9 cellular contexts compared by ENCODE assay signal in the genomic region with DNA sequence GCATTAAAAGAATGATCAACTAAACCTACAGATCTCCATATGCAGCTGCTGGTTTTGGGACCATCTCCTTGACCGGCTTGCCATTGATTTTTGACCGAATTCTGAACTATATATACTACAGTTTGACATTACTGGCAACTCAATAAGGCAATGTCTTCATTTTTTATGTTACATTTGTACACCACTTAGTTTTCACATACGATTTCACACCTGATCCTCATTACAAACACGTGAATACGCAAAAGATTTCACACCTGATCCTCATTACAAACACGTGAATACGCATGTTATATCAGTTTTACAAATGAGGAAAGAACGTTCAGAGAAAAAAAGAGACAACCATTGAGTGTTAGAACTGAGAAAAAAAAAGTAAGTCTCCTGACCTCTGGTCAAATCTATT. TPM values are rescaled to one million over a fixed set of nuclear protein-coding genes. Genes with fewer than 3 reads are reported as not detected.
DNase-seq lines count a peak whose midpoint lies in the region; ATAC-seq and TF ChIP-seq lines count a peak whose summit lies in the region.
"Had no signal": no experiment of that assay in that cellular context is flagged by ENCODE, and none has a peak within 500 bp of the region (broad histone marks: within the 10 kb centered on the region; RNA-seq: fewer than 3 reads in every experiment).

No MANE protein-coding gene starts in this region.

- H3K4me3 Mint-ChIP-seq in CD8-positive, alpha-beta T cell = peak overlapping the region; percentile 99
- H3K4me3 Mint-ChIP-seq in brain = peak overlapping the region; percentile 97 to 100 (median 100)
- peak overlapping the region; percentile 90 to 99 (median 98) for H3K4me3 Mint-ChIP-seq in naive thymus-derived CD4-positive, alpha-beta T cell

- no peak for ATAC-seq in CD8-positive, alpha-beta T cell
- no peak for ATAC-seq in naive thymus-derived CD4-positive, alpha-beta T cell
- ATAC-seq in HG03354 (IDR thresholded peaks at IDR 0.05; ENCODE audit: poor library complexity, severe bottlenecking, unreplicated experiment) = no peak
- ATAC-seq in GM18505 (IDR thresholded peaks at IDR 0.05; ENCODE audit: unreplicated experiment) = no peak

- CTCF ChIA-PET in CD8-positive, alpha-beta T cell (lab: Charles Lee) = no interaction called here
- CTCF ChIA-PET in naive thymus-derived CD4-positive, alpha-beta T cell (lab: Charles Lee) = no interaction called here

- intact Hi-C loops in CD8-positive, alpha-beta T cell (cut with DNase I, micrococcal nuclease) = loop anchor here (1.0 to 5.0 kb wide), 10 partner anchors 92 to 763 kb away; a partner anchor contains a TSS
- intact Hi-C loops in naive thymus-derived CD4-positive, alpha-beta T cell (cut with micrococcal nuclease) = loop anchor here (1.0 to 10.0 kb wide), 9 partner anchors 93 to 733 kb away; a partner anchor contains a TSS

- no peaks in the 10 kb centered on the region for H3K9me3 Mint-ChIP-seq in CD8-positive, alpha-beta T cell
- peaks cover 0 to 2% (median 0%) of the 10 kb centered on the region in 5 experiments for H3K9me3 Mint-ChIP-seq in brain
- H3K9me3 Mint-ChIP-seq in naive thymus-derived CD4-positive, alpha-beta T cell = peaks cover 0 to 5% (median 0%) of the 10 kb centered on the region in 11 donors

- no peak overlapping the region for H3K4me3 ChIP-seq in CD8-positive, alpha-beta T cell (ENCODE audit: low read depth, low read length)
- H3K4me3 ChIP-seq in HUES6 (ENCODE audit: low read depth, low read length) = peak overlapping the region; percentile 89
- peak overlapping the region; percentile 92 for H3K4me3 ChIP-seq in naive thymus-derived CD4-positive, alpha-beta T cell (ENCODE audit: low read length)

- H3K27ac ChIP-seq in CD8-positive, alpha-beta T cell (ENCODE audit: low read depth, low read length) = no peak overlapping the region
- no peak overlapping the region for H3K27ac ChIP-seq in HUES6 (ENCODE audit: low read depth, low read length)
- no peak overlapping the region for H3K27ac ChIP-seq in naive thymus-derived CD4-positive, alpha-beta T cell (ENCODE audit: low read depth, low read length)

- no peak for TF ChIP-seq CTCF in CD8-positive, alpha-beta T cell (IDR thresholded peaks at IDR 0.05)
- no peak for TF ChIP-seq CTCF in brain (conservative IDR thresholded peaks at IDR 0.05)

- H3K36me3 ChIP-seq in CD8-positive, alpha-beta T cell (ENCODE audit: insufficient read depth, low read length) = no peaks in the 10 kb centered on the region
- no peaks in the 10 kb centered on the region for H3K36me3 ChIP-seq in HUES6 (ENCODE audit: control insufficient read depth, insufficient read depth, low read length)
- H3K36me3 ChIP-seq in naive thymus-derived CD4-positive, alpha-beta T cell (ENCODE audit: control insufficient read depth in 2 of 3, insufficient read depth in 3 of 3, low read length in 3 of 3) = peaks cover 0 to 4% (median 0%) of the 10 kb centered on the region in 3 experiments

- peaks cover 11% of the 10 kb centered on the region for H3K36me3 Mint-ChIP-seq in CD8-positive, alpha-beta T cell
- H3K36me3 Mint-ChIP-seq in brain = no peaks in the 10 kb centered on the region
- peaks cover 0 to 3% (median 0%) of the 10 kb centered on the region in 5 donors for H3K36me3 Mint-ChIP-seq in naive thymus-derived CD4-positive, alpha-beta T cell

- peaks cover 14% of the 10 kb centered on the region for H3K4me1 ChIP-seq in CD8-positive, alpha-beta T cell (ENCODE audit: insufficient read depth, low read length)
- 0 out of 2 replicates have a peak, but pooled peaks cover 6% of the 10 kb centered on the region for H3K4me1 ChIP-seq in HUES6 (ENCODE audit: control insufficient read depth, insufficient read depth, low read length)
- peaks cover 9 to 15% of the 10 kb centered on the region in 2 donors for H3K4me1 ChIP-seq in naive thymus-derived CD4-positive, alpha-beta T cell (ENCODE audit: control insufficient read depth in 2 of 2, insufficient read depth in 2 of 2, low read length in 2 of 2)

- H3K9me3 ChIP-seq in CD8-positive, alpha-beta T cell (ENCODE audit: low read length) = no peaks in the 10 kb centered on the region
- no peaks in the 10 kb centered on the region for H3K9me3 ChIP-seq in HUES6 (ENCODE audit: control insufficient read depth, insufficient read depth, low read depth, low read length)
- no peaks in the 10 kb centered on the region for H3K9me3 ChIP-seq in naive thymus-derived CD4-positive, alpha-beta T cell (ENCODE audit: control insufficient read depth in 2 of 3, low read length in 3 of 3)

- H3K27me3 Mint-ChIP-seq in CD8-positive, alpha-beta T cell (ENCODE audit: low read depth) = no peaks in the 10 kb centered on the region
- H3K27me3 Mint-ChIP-seq in brain = peaks cover 15% of the 10 kb centered on the region
- no peaks in the 10 kb centered on the region for H3K27me3 Mint-ChIP-seq in naive thymus-derived CD4-positive, alpha-beta T cell

- H3K27me3 ChIP-seq in CD8-positive, alpha-beta T cell (ENCODE audit: insufficient read depth, low read length) = no peaks in the 10 kb centered on the region
- H3K27me3 ChIP-seq in HUES6 (ENCODE audit: control insufficient read depth, insufficient read depth, low read length) = no peaks in the 10 kb centered on the region
- H3K27me3 ChIP-seq in naive thymus-derived CD4-positive, alpha-beta T cell (ENCODE audit: control insufficient read depth in 2 of 2, insufficient read depth in 2 of 2, low read length in 2 of 2) = no peaks in the 10 kb centered on the region

- peak overlapping the region; percentile 88 for H3K9ac ChIP-seq in HUES6 (ENCODE audit: low read length)

- no peak for DNase-seq in CD8-positive, alpha-beta T cell
- no peak for DNase-seq in naive thymus-derived CD4-positive, alpha-beta T cell
- no peak for DNase-seq in GM03348 (ENCODE audit: low spot score)
- DNase-seq in stimulated activated CD4-positive, alpha-beta T cell treated with anti-CD3 and anti-CD28 coated beads, Interleukin-12 subunit alpha, Interleukin-12 subunit beta, amount 100 ng/mL, for 4 hours = no peak
- DNase-seq: amniotic stem cell had no signal

- H3K27ac Mint-ChIP-seq in CD8-positive, alpha-beta T cell = no peak overlapping the region
- H3K27ac Mint-ChIP-seq in brain = peak overlapping the region in 4 of 5 experiments; percentile 28 to 97 (median 68)
- H3K27ac Mint-ChIP-seq in naive thymus-derived CD4-positive, alpha-beta T cell = peak overlapping the region in 4 of 9 donors; percentile 24 to 96 (median 90)

- TF ChIP-seq POLR2A in GM18505 (IDR thresholded peaks at IDR 0.05; ENCODE audit: borderline replicate concordance, extremely low read depth, insufficient read depth, insufficient read length) = no peak

- peaks cover 44% of the 10 kb centered on the region for H3K4me1 Mint-ChIP-seq in CD8-positive, alpha-beta T cell (ENCODE audit: low read depth)
- H3K4me1 Mint-ChIP-seq in brain = peaks cover 47% of the 10 kb centered on the region
- H3K4me1 Mint-ChIP-seq in naive thymus-derived CD4-positive, alpha-beta T cell = peaks cover 7 to 51% (median 41%) of the 10 kb centered on the region in 7 donors

- POLR2A ChIA-PET in CD8-positive, alpha-beta T cell (lab: Charles Lee) = interaction anchor here (0.6 kb wide), 1 partner anchor 1132 kb away, joined by 3 read pairs; no protein-coding TSS in a partner anchor
- POLR2A ChIA-PET in naive thymus-derived CD4-positive, alpha-beta T cell (lab: Charles Lee) = no interaction called here

RNA-seq across cellular contexts. Expression of a gene that starts 1.1 kb away (rescaled TPM):
- total RNA-seq in CD8-positive, alpha-beta T cell = 1 to 10 TPM; 1.2 TPM
- 1.4 TPM for polyA plus RNA-seq in brain (ENCODE audit: insufficient read depth, low read depth, low replicate concordance)
- 10 to 100 TPM in 1 of 5 experiments, 1 to 10 TPM in 4; 2.5 to 11.6 (median 5.6) TPM for total RNA-seq in naive thymus-derived CD4-positive, alpha-beta T cell
- polyA plus RNA-seq in naive thymus-derived CD4-positive, alpha-beta T cell = 1 to 10 TPM; 1.5 to 3.0 TPM

RNA-seq across cellular contexts. Expression of a gene that starts 1.3 kb away (rescaled TPM):
- total RNA-seq in CD8-positive, alpha-beta T cell = 1 to 10 TPM; 6.5 to 7.2 TPM
- 1.6 TPM for polyA plus RNA-seq in brain (ENCODE audit: insufficient read depth, low read depth, low replicate concordance)
- 10 to 100 TPM; 15.3 to 60.3 (median 23.9) TPM for total RNA-seq in naive thymus-derived CD4-positive, alpha-beta T cell
- polyA plus RNA-seq in naive thymus-derived CD4-positive, alpha-beta T cell = 10 to 100 TPM in 1 of 2 donors, 1 to 10 TPM in 1; 8.7 to 13.1 TPM

RNA-seq across cellular contexts. Expression of a gene that starts 46.4 kb away (rescaled TPM):
- 1 to 10 TPM; 1.8 to 2.0 TPM for total RNA-seq in CD8-positive, alpha-beta T cell
- polyA plus RNA-seq in brain (ENCODE audit: insufficient read depth, low read depth, low replicate concordance) = not detected
- 1 to 10 TPM in 4 of 5 experiments, under 1 TPM in 1; 0.53 to 1.9 (median 1.1) TPM for total RNA-seq in naive thymus-derived CD4-positive, alpha-beta T cell
- not detected for polyA plus RNA-seq in naive thymus-derived CD4-positive, alpha-beta T cell
